Comparison of ENCODE assay signal across 8 cellular contexts in the genomic region with DNA sequence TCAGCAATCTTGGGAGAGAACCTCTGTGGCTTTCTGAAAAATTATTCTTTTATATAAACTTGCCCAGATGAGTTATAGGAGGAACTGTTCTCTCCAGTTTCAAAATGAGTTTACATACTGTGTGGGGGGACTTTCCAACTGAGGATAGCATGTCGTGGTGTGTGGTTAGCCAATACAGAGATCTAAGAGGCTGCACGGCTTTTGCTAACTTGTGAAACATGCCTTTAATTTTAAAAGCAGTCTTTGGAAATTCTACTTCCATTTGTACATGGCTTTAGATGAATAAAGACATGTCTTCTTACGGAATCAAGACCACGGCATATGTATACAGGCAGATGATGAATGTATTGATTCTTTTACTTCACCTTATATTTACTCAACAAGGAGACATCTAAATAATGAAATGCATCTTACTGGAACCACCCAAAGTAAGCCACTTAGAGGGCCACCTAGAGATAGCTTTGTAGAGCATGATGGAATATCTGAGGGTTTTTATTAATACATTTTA. TPM values are rescaled to one million over a fixed set of nuclear protein-coding genes. Genes with fewer than 3 reads are reported as not detected.
DNase-seq lines count a peak whose midpoint lies in the region; ATAC-seq, FAIRE-seq and TF ChIP-seq lines count a peak whose summit lies in the region.

No MANE protein-coding gene starts in this region.

- no peak overlapping the region for H3K9ac ChIP-seq in liver (ENCODE audit: low read depth in 1 of 2, low read length in 2 of 2)
- H3K9ac ChIP-seq in HepG2 (ENCODE audit: insufficient read depth, low read depth, low read length) = no peak overlapping the region

- in situ Hi-C loops in HepG2 (cut with HindIII; ENCODE audit: extremely low pct_ligation_motif_present, low pct_unique_long_range_greater_than_20kb) = no loop called here

- intact Hi-C loops in HepG2 (cut with micrococcal nuclease; ENCODE audit: unreplicated experiment) = no loop called here
- intact Hi-C loops in naive thymus-derived CD4-positive, alpha-beta T cell (cut with micrococcal nuclease) = loop anchor here (1.0 to 5.0 kb wide), 8 partner anchors 8 to 340 kb away; no protein-coding TSS in a partner anchor

- H4K20me1 ChIP-seq in HepG2 (ENCODE audit: insufficient read depth, low read length) = no peaks in the 10 kb centered on the region

- H3K79me2 ChIP-seq in HepG2 (ENCODE audit: insufficient read depth, low read length) = no peaks in the 10 kb centered on the region

- H3K4me3 Mint-ChIP-seq in activated CD4-positive, alpha-beta memory T cell treated with anti-CD3 and anti-CD28 coated beads, Interleukin-2, amount 10 ng/mL, durations not matched to agents 7 days and 5 days = peak overlapping the region; percentile 12
- H3K4me3 Mint-ChIP-seq in naive thymus-derived CD4-positive, alpha-beta T cell = peak overlapping the region; percentile 8 to 85 (median 74)
- no peak overlapping the region for H3K4me3 Mint-ChIP-seq in endothelial cell (ENCODE audit: unreplicated experiment)

- H3K36me3 Mint-ChIP-seq in activated CD4-positive, alpha-beta memory T cell treated with anti-CD3 and anti-CD28 coated beads, Interleukin-2, amount 10 ng/mL, durations not matched to agents 7 days and 5 days (ENCODE audit: low read depth) = no peaks in the 10 kb centered on the region
- H3K36me3 Mint-ChIP-seq in naive thymus-derived CD4-positive, alpha-beta T cell = peaks cover 0 to 30% (median 15%) of the 10 kb centered on the region in 5 donors
- no peaks in the 10 kb centered on the region for H3K36me3 Mint-ChIP-seq in endothelial cell (ENCODE audit: low read depth, unreplicated experiment)

- H3K27me3 ChIP-seq in liver (ENCODE audit: control insufficient read depth in 4 of 4, insufficient read depth in 4 of 4, low read length in 3 of 4) = no peaks in the 10 kb centered on the region
- no peaks in the 10 kb centered on the region for H3K27me3 ChIP-seq in HepG2 (ENCODE audit: control insufficient read depth in 1 of 2, insufficient read depth in 2 of 2, low read length in 2 of 2)
- H3K27me3 ChIP-seq in naive thymus-derived CD4-positive, alpha-beta T cell (ENCODE audit: control insufficient read depth in 2 of 2, insufficient read depth in 2 of 2, low read length in 2 of 2) = no peaks in the 10 kb centered on the region

- H3K27me3 Mint-ChIP-seq in activated CD4-positive, alpha-beta memory T cell treated with anti-CD3 and anti-CD28 coated beads, Interleukin-2, amount 10 ng/mL, durations not matched to agents 7 days and 5 days = no peaks in the 10 kb centered on the region
- H3K27me3 Mint-ChIP-seq in naive thymus-derived CD4-positive, alpha-beta T cell = no peaks in the 10 kb centered on the region
- H3K27me3 Mint-ChIP-seq in endothelial cell (ENCODE audit: unreplicated experiment) = no peaks in the 10 kb centered on the region

- H3K4me1 ChIP-seq in liver (ENCODE audit: control insufficient read depth in 4 of 4, insufficient read depth in 4 of 4, low read length in 3 of 4) = no peaks in the 10 kb centered on the region
- no peaks in the 10 kb centered on the region for H3K4me1 ChIP-seq in HepG2 (ENCODE audit: insufficient read depth, low read length)
- H3K4me1 ChIP-seq in naive thymus-derived CD4-positive, alpha-beta T cell (ENCODE audit: control insufficient read depth in 2 of 2, insufficient read depth in 2 of 2, low read length in 2 of 2) = peaks cover 10 to 17% of the 10 kb centered on the region in 2 donors

- POLR2A ChIA-PET in HepG2 (lab: Yijun Ruan, JAX) = no interaction called here
- POLR2A ChIA-PET in activated CD4-positive, alpha-beta memory T cell treated with anti-CD3 and anti-CD28 coated beads, Interleukin-2, amount 10 ng/mL, durations not matched to agents 7 days and 5 days (lab: Charles Lee) = interaction anchor here (0.6 to 1.3 kb wide), 4 partner anchors 12 to 42 kb away, joined by 3 to 6 read pairs (median 4); no protein-coding TSS in a partner anchor
- POLR2A ChIA-PET in naive thymus-derived CD4-positive, alpha-beta T cell (lab: Charles Lee) = interaction anchor here (0.8 kb wide), 1 partner anchor 44 kb away, joined by 3 read pairs; no protein-coding TSS in a partner anchor

- TF ChIP-seq EP300 in HepG2 (IDR thresholded peaks at IDR 0.05; ENCODE audit: low read depth in 2 of 2, low read length in 2 of 2) (no peak), HepG2 (CRISPR knock-in tag; IDR thresholded peaks at IDR 0.05; ENCODE audit: borderline replicate concordance) (no peak)

- FAIRE-seq in HepG2 (lab: Jason Lieb, UNC) = no peak

- TF ChIP-seq RAD21 in liver (IDR thresholded peaks at IDR 0.05) (no peak), HepG2 (CRISPR knock-in tag; IDR thresholded peaks at IDR 0.05) (no peak)

- DNase-seq in HepG2 (ENCODE audit: low spot score) (no peak), NCI-H345 treated with DMSO at 0.1 percent for 48 hours (lab: John Stamatoyannopoulos, UW; ENCODE audit: unreplicated experiment) (no peak), endothelial cell (ENCODE audit: low spot score) (no peak), NCI-H1092 (lab: John Stamatoyannopoulos, UW) (no peak)
- peak; percentile 68 for DNase-seq in activated CD4-positive, alpha-beta memory T cell treated with anti-CD3 and anti-CD28 coated beads, Interleukin-2, amount 10 ng/mL, durations not matched to agents 7 days and 5 days
- peak in 8 of 9 donors; percentile 46 to 83 (median 75) for DNase-seq in naive thymus-derived CD4-positive, alpha-beta T cell

- WGBS in liver = 83% methylated on average over 4 of the region's 4 CpGs
- 97% methylated on average over 4 of the region's 4 CpGs for WGBS in HepG2 (ENCODE audit: low lambda C conversion rate)

- H2AFZ ChIP-seq in HepG2 (ENCODE audit: low read length) = no peak overlapping the region

- TF ChIP-seq POLR2A in HepG2 (IDR thresholded peaks at IDR 0.05; ENCODE audit: insufficient read depth in 1 of 2, low read depth in 2 of 2, low read length in 2 of 2) = no peak

- ATAC-seq in HepG2 (no peak), HG03354 (IDR thresholded peaks at IDR 0.05; ENCODE audit: poor library complexity, severe bottlenecking, unreplicated experiment) (peak; percentile 85)
- ATAC-seq in naive thymus-derived CD4-positive, alpha-beta T cell = peak; percentile 98

- no peak overlapping the region for H3K4me2 ChIP-seq in HepG2 (ENCODE audit: low read depth, low read length)

- H3K4me1 Mint-ChIP-seq in activated CD4-positive, alpha-beta memory T cell treated with anti-CD3 and anti-CD28 coated beads, Interleukin-2, amount 10 ng/mL, durations not matched to agents 7 days and 5 days = peaks cover 50% of the 10 kb centered on the region
- H3K4me1 Mint-ChIP-seq in naive thymus-derived CD4-positive, alpha-beta T cell = peaks cover 34 to 81% (median 76%) of the 10 kb centered on the region in 7 donors
- H3K4me1 Mint-ChIP-seq in endothelial cell (ENCODE audit: unreplicated experiment) = no peaks in the 10 kb centered on the region

- H3K27ac ChIP-seq in liver (ENCODE audit: low read depth in 1 of 2, low read length in 2 of 2) = peak overlapping the region in 1 of 2 donors; percentile 5
- no peak overlapping the region for H3K27ac ChIP-seq in HepG2 (ENCODE audit: extremely low read length, insufficient read depth, low read length)
- peak overlapping the region; percentile 59 for H3K27ac ChIP-seq in naive thymus-derived CD4-positive, alpha-beta T cell (ENCODE audit: low read depth, low read length)

- CTCF ChIA-PET in HepG2 (lab: Yijun Ruan, JAX; ENCODE audit: low intra/inter-chr PET ratio, low total read pairs) = no interaction called here
- CTCF ChIA-PET in activated CD4-positive, alpha-beta memory T cell treated with anti-CD3 and anti-CD28 coated beads, Interleukin-2, amount 10 ng/mL, durations not matched to agents 7 days and 5 days (lab: Charles Lee) = interaction anchor here (1.2 kb wide), 2 partner anchors 11 to 14 kb away, joined by 3 to 5 read pairs; no protein-coding TSS in a partner anchor
- CTCF ChIA-PET in naive thymus-derived CD4-positive, alpha-beta T cell (lab: Charles Lee) = interaction anchor here (0.8 kb wide), 1 partner anchor 353 kb away, joined by 4 read pairs; no protein-coding TSS in a partner anchor

- peak overlapping the region; percentile 69 for H3K27ac Mint-ChIP-seq in activated CD4-positive, alpha-beta memory T cell treated with anti-CD3 and anti-CD28 coated beads, Interleukin-2, amount 10 ng/mL, durations not matched to agents 7 days and 5 days
- peak overlapping the region; percentile 70 to 93 (median 88) for H3K27ac Mint-ChIP-seq in naive thymus-derived CD4-positive, alpha-beta T cell
- H3K27ac Mint-ChIP-seq in endothelial cell (ENCODE audit: unreplicated experiment) = no peak overlapping the region

- no TSS peak for BruUV-seq in HepG2 (replicated peaks; lab: Mats Ljungman, UMichigan)

- no peaks in the 10 kb centered on the region for H3K9me3 Mint-ChIP-seq in activated CD4-positive, alpha-beta memory T cell treated with anti-CD3 and anti-CD28 coated beads, Interleukin-2, amount 10 ng/mL, durations not matched to agents 7 days and 5 days
- peaks cover 0 to 3% (median 0%) of the 10 kb centered on the region in 11 donors for H3K9me3 Mint-ChIP-seq in naive thymus-derived CD4-positive, alpha-beta T cell
- no peaks in the 10 kb centered on the region for H3K9me3 Mint-ChIP-seq in endothelial cell (ENCODE audit: unreplicated experiment)

- H3K36me3 ChIP-seq in liver (ENCODE audit: control insufficient read depth in 4 of 4, insufficient read depth in 3 of 4, low read depth in 1 of 4, low read length in 3 of 4) = peaks cover 0 to 5% (median 0%) of the 10 kb centered on the region in 4 donors
- H3K36me3 ChIP-seq in HepG2 (replicated peaks in 1 of 2; ENCODE audit: control insufficient read depth in 1 of 2, insufficient read depth in 2 of 2, low read length in 2 of 2) = no peaks in the 10 kb centered on the region
- H3K36me3 ChIP-seq in naive thymus-derived CD4-positive, alpha-beta T cell (ENCODE audit: control insufficient read depth in 2 of 3, insufficient read depth in 3 of 3, low read length in 3 of 3) = no peaks in the 10 kb centered on the region

- no peak for TF ChIP-seq CTCF in liver (IDR thresholded peaks at IDR 0.05; ENCODE audit: low read depth, low read length, missing input control)
- no peak for TF ChIP-seq CTCF in HepG2 (CRISPR knock-in tag; IDR thresholded peaks at IDR 0.05)
- TF ChIP-seq CTCF in endothelial cell (IDR thresholded peaks at IDR 0.05; ENCODE audit: unreplicated experiment) = no peak

- no peaks in the 10 kb centered on the region for H3K9me3 ChIP-seq in liver (ENCODE audit: control insufficient read depth in 4 of 4, low read length in 3 of 4)
- no peaks in the 10 kb centered on the region for H3K9me3 ChIP-seq in HepG2 (ENCODE audit: low read length)
- H3K9me3 ChIP-seq in naive thymus-derived CD4-positive, alpha-beta T cell (ENCODE audit: control insufficient read depth in 2 of 3, low read length in 3 of 3) = no peaks in the 10 kb centered on the region

- no peak overlapping the region for H3K4me3 ChIP-seq in liver (ENCODE audit: low read depth in 1 of 3, low read length in 3 of 3)
- no peak overlapping the region for H3K4me3 ChIP-seq in HepG2 (replicated peaks in 1 of 3; ENCODE audit: insufficient read depth in 1 of 3, low read depth in 2 of 3, low read length in 3 of 3)
- peak overlapping the region; percentile 15 for H3K4me3 ChIP-seq in naive thymus-derived CD4-positive, alpha-beta T cell (ENCODE audit: low read length)

RNA-seq across cellular contexts. Expression of a gene that starts 39.8 kb away (rescaled TPM):
- total RNA-seq in liver (10 to 100 TPM in 1 of 2 donors, 1 to 10 TPM in 1; 6.0 to 27.2 TPM), HepG2 (2016; rRNA removed; fragmentation: Illumina TruSeq; extraction: Trizol) (7.4 and 11.1 TPM in 2 replicates), endothelial cell (ENCODE audit: unreplicated experiment) (19.0 TPM)
- polyA plus RNA-seq in liver (1 to 10 TPM; 2.7 to 6.3 TPM), HepG2 (2011; rRNA removed) (9.9 and 10.9 TPM in 2 replicates)
- total RNA-seq in HepG2 (2016; cell fraction: cytosol; rRNA removed; fragmentation: Illumina TruSeq; extraction: Trizol; ENCODE audit: low read depth) = 1.6 and 2.1 TPM in 2 replicates
- 7.9 and 9.1 TPM in 2 replicates for total RNA-seq in HepG2 (2016; cell fraction: insoluble cytoplasmic fraction; rRNA removed; fragmentation: Illumina TruSeq; extraction: Trizol)
- 4.1 and 4.8 TPM in 2 replicates for total RNA-seq in HepG2 (2016; cell fraction: membrane; rRNA removed; fragmentation: Illumina TruSeq; extraction: Trizol)
- total RNA-seq in HepG2 (2016; cell fraction: nucleus; rRNA removed; fragmentation: Illumina TruSeq; extraction: Trizol) = 20.1 and 25.7 TPM in 2 replicates
- polyA plus RNA-seq in HepG2 (2011; cell fraction: cytosol; rRNA removed) = 8.4 and 8.9 TPM in 2 replicates
- polyA plus RNA-seq in HepG2 (2011; cell fraction: nucleus; rRNA removed) = 15.8 and 16.8 TPM in 2 replicates
- polyA plus RNA-seq in HepG2 (2012) = 7.8 and 9.0 TPM in 2 replicates
- 0.77 and 1.1 TPM in 2 replicates for polyA plus RNA-seq in HepG2 (2016; cell fraction: cytosol; fragmentation: Illumina TruSeq; extraction: Trizol; ENCODE audit: low read depth)
- polyA plus RNA-seq in HepG2 (2016; cell fraction: insoluble cytoplasmic fraction; fragmentation: Illumina TruSeq; extraction: Trizol; ENCODE audit: low read depth) = 6.8 and 7.6 TPM in 2 replicates
- polyA plus RNA-seq in HepG2 (2016; cell fraction: membrane; fragmentation: Illumina TruSeq; extraction: Trizol; ENCODE audit: low read depth) = 1.6 and 1.7 TPM in 2 replicates
- polyA plus RNA-seq in HepG2 (2016; cell fraction: nucleus; fragmentation: Illumina TruSeq; extraction: Trizol; ENCODE audit: insufficient read depth, low read depth) = 13.9 and 14.0 TPM in 2 replicates
- polyA minus RNA-seq in HepG2 (2011; rRNA and poly(A)+ RNA removed; ENCODE audit: low replicate concordance) = 28.2 and 31.3 TPM in 2 replicates
- 11.1 and 13.6 TPM in 2 replicates for polyA minus RNA-seq in HepG2 (2011; cell fraction: cytosol; rRNA and poly(A)+ RNA removed)
- polyA minus RNA-seq in HepG2 (2011; cell fraction: nucleus; rRNA and poly(A)+ RNA removed) = 69.6 and 70.4 TPM in 2 replicates
- total RNA-seq in activated CD4-positive, alpha-beta memory T cell treated with anti-CD3 and anti-CD28 coated beads, Interleukin-2, amount 10 ng/mL, durations not matched to agents 7 days and 5 days = 10 to 100 TPM; 21.7 to 27.8 TPM
- total RNA-seq in naive thymus-derived CD4-positive, alpha-beta T cell = 10 to 100 TPM; 29.2 to 86.1 (median 38.2) TPM
- 10 to 100 TPM; 13.2 to 16.6 TPM for polyA plus RNA-seq in naive thymus-derived CD4-positive, alpha-beta T cell

Comparison
In these comparisons a context has a peak if more than half of its experiments do, and no peak if none do; other contexts are left out.
1. DNase-seq: peak in activated CD4-positive, alpha-beta memory T cell treated with anti-CD3 and anti-CD28 coated beads, Interleukin-2, amount 10 ng/mL, durations not matched to agents 7 days and 5 days (single experiment) and naive thymus-derived CD4-positive, alpha-beta T cell (8 of 9); none in HepG2 (single experiment), NCI-H345 treated with DMSO at 0.1 percent for 48 hours (single experiment), endothelial cell (single experiment) and NCI-H1092 (single experiment).